ENCODE assay signal across 8 cellular contexts in genomic region chr7:81956520-81956919, GRCh38.
DNase-seq lines count a peak whose midpoint lies in the region; ATAC-seq, FAIRE-seq and TF ChIP-seq lines count a peak whose summit lies in the region.

No MANE protein-coding gene starts in this region.

- ATAC-seq in GM21786 (IDR thresholded peaks at IDR 0.05; ENCODE audit: unreplicated experiment): peak; percentile 77

- no peak for FAIRE-seq in D721Med (lab: Jason Lieb, UNC)

- no peaks in the 10 kb centered on the region for H3K36me3 ChIP-seq in adipocyte (ENCODE audit: control insufficient read depth, insufficient read depth, low read length, severe bottlenecking)

- no peaks in the 10 kb centered on the region for H3K27me3 ChIP-seq in adipocyte (replicated peaks; ENCODE audit: control insufficient read depth, insufficient read depth, low read length)

- peak; percentile 59 for TF ChIP-seq CTCF in D721Med (IDR thresholded peaks at IDR 0.05; ENCODE audit: insufficient read depth, missing control alignments)

- DNase-seq in D721Med (ENCODE audit: insufficient read length, low spot score) (no peak), NAMALWA (ENCODE audit: low spot score) (peak; percentile 88), adipocyte (ENCODE audit: low read depth) (peak; percentile 62), iPS-NIHi11 (ENCODE audit: low spot score) (peak; percentile 54), NCI-H345 treated with DMSO at 0.1 percent for 48 hours (lab: John Stamatoyannopoulos, UW; ENCODE audit: unreplicated experiment) (no peak), NCI-H226 (no peak)
- no peak for DNase-seq in stimulated activated CD4-positive, alpha-beta T cell treated with anti-CD3 and anti-CD28 coated beads, Interleukin-2, amount 100 ng/mL, for 48 hours

- peaks cover 29% of the 10 kb centered on the region for H3K4me1 ChIP-seq in adipocyte (ENCODE audit: control insufficient read depth, insufficient read depth, low read length)

- no peak overlapping the region for H3K9ac ChIP-seq in adipocyte (ENCODE audit: low read length)

- H3K9me3 ChIP-seq in adipocyte (ENCODE audit: control insufficient read depth, low read length): no peaks in the 10 kb centered on the region

- no peak overlapping the region for H3K4me3 ChIP-seq in adipocyte (ENCODE audit: low read length)

Comparison
In these comparisons a context has a peak if more than half of its experiments do, and no peak if none do; other contexts are left out.
1. DNase-seq: peak in NAMALWA (single experiment), adipocyte (single experiment) and iPS-NIHi11 (single experiment); none in D721Med (single experiment), NCI-H345 treated with DMSO at 0.1 percent for 48 hours (single experiment), NCI-H226 (single experiment) and stimulated activated CD4-positive, alpha-beta T cell treated with anti-CD3 and anti-CD28 coated beads, Interleukin-2, amount 100 ng/mL, for 48 hours (0 of 2).